In the genomic region with DNA sequence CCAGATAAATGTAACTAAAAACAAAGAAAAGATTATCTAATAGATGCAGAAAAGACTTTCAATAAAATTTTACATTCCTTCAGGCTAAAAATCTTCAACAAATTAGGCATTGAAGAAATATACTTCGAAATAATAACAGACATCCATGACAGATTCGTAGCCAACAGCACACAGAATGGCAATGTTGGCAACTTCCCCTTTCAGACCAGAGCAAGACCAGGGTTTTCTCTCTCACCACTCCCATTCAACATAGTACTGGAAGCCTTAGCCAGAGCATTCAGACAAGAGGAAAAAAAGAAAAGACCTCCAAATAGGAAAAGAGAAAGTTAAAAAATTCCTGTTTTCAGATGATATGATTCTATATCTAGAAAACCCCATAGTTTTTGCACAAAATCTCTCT, we compare ENCODE assay signal across 19 cellular contexts.
"Had no signal": no experiment of that assay in that cellular context is flagged by ENCODE, and none has a peak within 500 bp of the region (broad histone marks: within the 10 kb centered on the region; RNA-seq: fewer than 3 reads in every experiment).

No MANE protein-coding gene starts in this region.

- H3K4me3 Mint-ChIP-seq: naive thymus-derived CD4-positive, alpha-beta T cell had no signal

- ATAC-seq: gastrocnemius medialis; heart right ventricle; left cardiac atrium; left lung; left ventricle myocardium superior; lower lobe of right lung; naive thymus-derived CD4-positive, alpha-beta T cell had no signal

- H3K27me3 Mint-ChIP-seq: naive thymus-derived CD4-positive, alpha-beta T cell had no signal

- H3K4me3 ChIP-seq: coronary artery, dorsolateral prefrontal cortex, esophagus muscularis mucosa, gastrocnemius medialis, heart right ventricle, left lung, lower lobe of right lung had no signal

- H3K27ac Mint-ChIP-seq: naive thymus-derived CD4-positive, alpha-beta T cell had no signal

- H3K4me1 ChIP-seq: esophagus muscularis mucosa, gastrocnemius medialis, heart right ventricle, left lung, lower lobe of right lung had no signal

- H3K27ac ChIP-seq: coronary artery, dorsolateral prefrontal cortex, esophagus muscularis mucosa, gastrocnemius medialis, heart right ventricle, left lung, lower lobe of right lung had no signal

- DNase-seq: dermis blood vessel endothelial cell; dorsolateral prefrontal cortex; effector CD4-positive, alpha-beta T cell; effector memory CD4-positive, alpha-beta T cell; foreskin melanocyte; gastrocnemius medialis; glutamatergic neuron; head of caudate nucleus; heart right ventricle; hippocampal formation; left cardiac atrium; left lung; left ventricle myocardium superior; lower lobe of right lung; mesendoderm; midbrain; naive thymus-derived CD4-positive, alpha-beta T cell had no signal

- H3K27me3 ChIP-seq: dorsolateral prefrontal cortex, esophagus muscularis mucosa, gastrocnemius medialis, heart right ventricle, left lung had no signal
